Comparison of ENCODE assay signal across 35 cellular contexts in genomic region chr10:100586959-100587358, GRCh38.
"Had no signal": no experiment of that assay in that cellular context is flagged by ENCODE, and none has a peak within 500 bp of the region (broad histone marks: within the 10 kb centered on the region; RNA-seq: fewer than 3 reads in every experiment).

No MANE protein-coding gene starts in this region.

- H3K4me1 ChIP-seq: ascending aorta had no signal

- H3K27ac Mint-ChIP-seq: activated CD4-positive, alpha-beta memory T cell treated with anti-CD3 and anti-CD28 coated beads, Interleukin-2, amount 10 ng/mL, durations not matched to agents 7 days and 5 days; activated CD4-positive, alpha-beta T cell treated with anti-CD3 and anti-CD28 coated beads for 36 hours; activated CD4-positive, alpha-beta T cell treated with anti-CD3 and anti-CD28 coated beads, Interleukin-2, amount 10 ng/mL, durations not matched to agents 7 days and 5 days; activated CD8-positive, alpha-beta T cell treated with anti-CD3 and anti-CD28 coated beads, Interleukin-2, amount 10 ng/mL, durations not matched to agents 7 days and 5 days; activated naive CD4-positive, alpha-beta T cell treated with anti-CD3 and anti-CD28 coated beads, Interleukin-2, amount 10 ng/mL, durations not matched to agents 7 days and 5 days; activated naive CD4-positive, alpha-beta T cell treated with anti-CD3 and anti-CD28 coated beads, Interleukin-2, amount 50 U/mL, for 24 hours; activated naive CD8-positive, alpha-beta T cell; activated naive CD8-positive, alpha-beta T cell treated with anti-CD3 and anti-CD28 coated beads, Interleukin-2, amount 10 ng/mL, durations not matched to agents 7 days and 5 days; activated naive CD8-positive, alpha-beta T cell treated with anti-CD3 and anti-CD28 coated beads, Interleukin-2, amount 50 U/mL, for 24 hours; activated T-cell treated with anti-CD3 and anti-CD28 coated beads, Interleukin-2, amount 50 U/mL, for 24 hours; activated T-helper 2 cell treated with anti-CD3 and anti-CD28 coated beads, Interferon-gamma antibody, Interleukin-2, Interleukin-4, amounts not matched to agents 10 μg/mL and 5 μg/mL and 100 μg/mL, durations not matched to agents 14 hours and 24 hours and 36 hours; brain; T-helper 1 cell treated with Interleukin-12 subunit alpha and Interleukin-12 subunit beta and Interleukin-4 antibody, amounts not matched to agents 30 μg/mL and 1 μg/mL, for 36 hours; T-helper 2 cell treated with Interferon-gamma antibody and Interleukin-4, amounts not matched to agents 5 μg/mL and 100 μg/mL, for 36 hours had no signal

- H3K27ac ChIP-seq: ascending aorta, cardiac muscle cell, VCaP had no signal

- H3K27me3 ChIP-seq: ascending aorta had no signal

- H3K4me1 Mint-ChIP-seq: activated CD4-positive, alpha-beta memory T cell treated with anti-CD3 and anti-CD28 coated beads, Interleukin-2, amount 10 ng/mL, durations not matched to agents 7 days and 5 days; activated CD4-positive, alpha-beta T cell treated with anti-CD3 and anti-CD28 coated beads for 36 hours; activated CD4-positive, alpha-beta T cell treated with anti-CD3 and anti-CD28 coated beads, Interleukin-2, amount 10 ng/mL, durations not matched to agents 7 days and 5 days; activated naive CD4-positive, alpha-beta T cell treated with anti-CD3 and anti-CD28 coated beads, Interleukin-2, amount 10 ng/mL, durations not matched to agents 7 days and 5 days; activated naive CD4-positive, alpha-beta T cell treated with anti-CD3 and anti-CD28 coated beads, Interleukin-2, amount 50 U/mL, for 24 hours; activated naive CD8-positive, alpha-beta T cell treated with anti-CD3 and anti-CD28 coated beads, Interleukin-2, amount 10 ng/mL, durations not matched to agents 7 days and 5 days; activated naive CD8-positive, alpha-beta T cell treated with anti-CD3 and anti-CD28 coated beads, Interleukin-2, amount 50 U/mL, for 24 hours; brain; central memory CD8-positive, alpha-beta T cell had no signal

- H3K9me3 Mint-ChIP-seq: activated CD4-positive, alpha-beta memory T cell treated with anti-CD3 and anti-CD28 coated beads, Interleukin-2, amount 10 ng/mL, durations not matched to agents 7 days and 5 days; activated CD4-positive, alpha-beta T cell treated with anti-CD3 and anti-CD28 coated beads, Interleukin-2, amount 10 ng/mL, durations not matched to agents 7 days and 5 days; activated naive CD4-positive, alpha-beta T cell treated with anti-CD3 and anti-CD28 coated beads, Interleukin-2, amount 10 ng/mL, durations not matched to agents 7 days and 5 days; activated naive CD8-positive, alpha-beta T cell treated with anti-CD3 and anti-CD28 coated beads, Interleukin-2, amount 10 ng/mL, durations not matched to agents 7 days and 5 days; activated T-helper 2 cell treated with anti-CD3 and anti-CD28 coated beads, Interferon-gamma antibody, Interleukin-2, Interleukin-4, amounts not matched to agents 10 μg/mL and 5 μg/mL and 100 μg/mL, durations not matched to agents 14 hours and 24 hours and 36 hours; central memory CD8-positive, alpha-beta T cell; T-helper 1 cell treated with Interleukin-12 subunit alpha and Interleukin-12 subunit beta and Interleukin-4 antibody, amounts not matched to agents 30 μg/mL and 1 μg/mL, for 36 hours; T-helper 2 cell treated with Interferon-gamma antibody and Interleukin-4, amounts not matched to agents 5 μg/mL and 100 μg/mL, for 36 hours had no signal

- H3K4me3 ChIP-seq: ascending aorta, cardiac muscle cell had no signal

- ATAC-seq: activated CD4-positive, alpha-beta T cell treated with anti-CD3 and anti-CD28 coated beads for 36 hours; activated CD4-positive, CD25-positive, alpha-beta regulatory T cell treated with anti-CD3 and anti-CD28 coated beads, Interleukin-2, amount 50 U/mL, for 24 hours; activated CD8-positive, alpha-beta T cell treated with anti-CD3 and anti-CD28 coated beads, Interleukin-2, amount 10 ng/mL, durations not matched to agents 7 days and 5 days; activated naive CD8-positive, alpha-beta T cell treated with anti-CD3 and anti-CD28 coated beads, Interleukin-2, amount 50 U/mL, for 24 hours had no signal

- H3K36me3 Mint-ChIP-seq: activated naive CD4-positive, alpha-beta T cell treated with anti-CD3 and anti-CD28 coated beads, Interleukin-2, amount 10 ng/mL, durations not matched to agents 7 days and 5 days; activated naive CD8-positive, alpha-beta T cell treated with anti-CD3 and anti-CD28 coated beads, Interleukin-2, amount 10 ng/mL, durations not matched to agents 7 days and 5 days; brain had no signal

- H3K36me3 ChIP-seq: ascending aorta, cardiac muscle cell had no signal

- H3K4me3 Mint-ChIP-seq: activated CD4-positive, alpha-beta memory T cell treated with anti-CD3 and anti-CD28 coated beads, Interleukin-2, amount 10 ng/mL, durations not matched to agents 7 days and 5 days; activated CD4-positive, alpha-beta T cell treated with anti-CD3 and anti-CD28 coated beads for 36 hours; activated CD4-positive, alpha-beta T cell treated with anti-CD3 and anti-CD28 coated beads, Interleukin-2, amount 10 ng/mL, durations not matched to agents 7 days and 5 days; activated CD8-positive, alpha-beta T cell treated with anti-CD3 and anti-CD28 coated beads, Interleukin-2, amount 10 ng/mL, durations not matched to agents 7 days and 5 days; activated naive CD4-positive, alpha-beta T cell treated with anti-CD3 and anti-CD28 coated beads, Interleukin-2, amount 10 ng/mL, durations not matched to agents 7 days and 5 days; activated naive CD4-positive, alpha-beta T cell treated with anti-CD3 and anti-CD28 coated beads, Interleukin-2, amount 50 U/mL, for 24 hours; activated naive CD8-positive, alpha-beta T cell; activated naive CD8-positive, alpha-beta T cell treated with anti-CD3 and anti-CD28 coated beads, Interleukin-2, amount 10 ng/mL, durations not matched to agents 7 days and 5 days; activated naive CD8-positive, alpha-beta T cell treated with anti-CD3 and anti-CD28 coated beads, Interleukin-2, amount 50 U/mL, for 24 hours; activated T-cell treated with anti-CD3 and anti-CD28 coated beads, Interleukin-2, amount 50 U/mL, for 24 hours; brain; central memory CD8-positive, alpha-beta T cell; T-helper 1 cell treated with Interleukin-12 subunit alpha and Interleukin-12 subunit beta and Interleukin-4 antibody, amounts not matched to agents 30 μg/mL and 1 μg/mL, for 36 hours; T-helper 2 cell treated with Interferon-gamma antibody and Interleukin-4, amounts not matched to agents 5 μg/mL and 100 μg/mL, for 36 hours had no signal

- DNase-seq: activated CD4-positive, alpha-beta memory T cell treated with anti-CD3 and anti-CD28 coated beads, Interleukin-2, amount 10 ng/mL, durations not matched to agents 7 days and 5 days; activated CD4-positive, alpha-beta T cell treated with anti-CD3 and anti-CD28 coated beads for 1 hour; activated CD4-positive, alpha-beta T cell treated with anti-CD3 and anti-CD28 coated beads for 36 hours; activated CD4-positive, alpha-beta T cell treated with anti-CD3 and anti-CD28 coated beads for 48 hours; activated CD4-positive, alpha-beta T cell treated with anti-CD3 and anti-CD28 coated beads, Interleukin-2, amount 10 ng/mL, durations not matched to agents 7 days and 5 days; activated CD4-positive, alpha-beta T cell treated with anti-CD3 and anti-CD28 coated beads, Interleukin-2, amount 50 U/mL, for 48 hours; activated CD4-positive, CD25-positive, alpha-beta regulatory T cell; activated CD8-positive, alpha-beta memory T cell treated with anti-CD3 and anti-CD28 coated beads, Interleukin-2, amount 50 U/mL, for 48 hours; activated CD8-positive, alpha-beta T cell treated with anti-CD3 and anti-CD28 coated beads, Interleukin-2, amount 10 ng/mL, durations not matched to agents 7 days and 5 days; activated effector memory CD4-positive, alpha-beta T cell treated with Interleukin-2 at 50 U/mL for 16 hours; activated gamma-delta T cell; activated naive CD4-positive, alpha-beta T cell treated with anti-CD3 and anti-CD28 coated beads, Interleukin-2, amount 10 ng/mL, durations not matched to agents 7 days and 5 days; activated naive CD4-positive, alpha-beta T cell treated with Interleukin-2 at 50 U/mL for 16 hours; activated naive CD8-positive, alpha-beta T cell treated with anti-CD3 and anti-CD28 coated beads, Interleukin-2, amount 10 ng/mL, durations not matched to agents 7 days and 5 days; activated naive CD8-positive, alpha-beta T cell treated with anti-CD3 and anti-CD28 coated beads, Interleukin-2, amount 50 U/mL, for 24 hours; activated T-cell treated with anti-CD3 and anti-CD28 coated beads, Interleukin-2, amount 50 U/mL, for 24 hours; activated T-cell treated with anti-CD3 and anti-CD28 coated beads, Interleukin-2, amount 50 U/mL, for 48 hours; amygdala; anterior cingulate cortex; caudate nucleus; cerebellar nuclear complex; T-helper 1 cell; T-helper 2 cell; T-helper 9 cell had no signal
